24 cellular contexts compared by ENCODE assay signal in the genomic region with DNA sequence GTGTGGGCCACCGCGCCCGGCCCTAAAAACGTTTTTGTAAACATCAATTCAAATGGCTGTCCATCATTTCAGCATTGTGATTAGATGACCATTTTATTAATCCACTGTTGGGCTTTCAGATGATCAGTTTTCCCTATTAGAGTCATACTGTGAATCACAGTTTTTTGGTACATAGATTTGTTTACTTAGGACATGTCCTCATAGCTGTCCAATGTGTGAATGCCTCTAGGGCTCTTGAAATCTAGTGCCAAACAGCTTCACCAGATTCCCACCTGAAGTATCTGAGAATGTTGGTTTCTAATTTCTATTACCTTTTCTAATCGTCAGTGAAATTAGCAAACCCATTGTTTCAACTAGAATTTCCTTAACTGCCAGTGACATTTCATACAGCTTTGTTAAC.
"Had no signal": no experiment of that assay in that cellular context is flagged by ENCODE, and none has a peak within 500 bp of the region (broad histone marks: within the 10 kb centered on the region; RNA-seq: fewer than 3 reads in every experiment).

No MANE protein-coding gene starts in this region.

- H3K9me3 ChIP-seq: adrenal gland, body of pancreas, Peyer's patch had no signal

- H3K27me3 ChIP-seq: adrenal gland, body of pancreas, Peyer's patch had no signal

- H3K4me3 ChIP-seq: adrenal gland, body of pancreas, K562, Peyer's patch had no signal

- ATAC-seq: activated CD8-positive, alpha-beta T cell treated with anti-CD3 and anti-CD28 coated beads, Interleukin-2, amount 10 ng/mL, durations not matched to agents 7 days and 5 days; activated naive CD4-positive, alpha-beta T cell treated with anti-CD3 and anti-CD28 coated beads, Interleukin-2, amount 50 U/mL, for 72 hours; body of pancreas; K562 had no signal

- DNase-seq: activated CD4-positive, alpha-beta T cell treated with anti-CD3 and anti-CD28 coated beads, Interleukin-2, amount 10 ng/mL, durations not matched to agents 24 days and 14 days; activated CD4-positive, alpha-beta T cell treated with anti-CD3 and anti-CD28 coated beads, Interleukin-2, amount 50 U/mL, for 48 hours; activated CD8-positive, alpha-beta T cell treated with anti-CD3 and anti-CD28 coated beads, Interleukin-2, amount 10 ng/mL, durations not matched to agents 7 days and 5 days; activated gamma-delta T cell; activated naive CD4-positive, alpha-beta T cell treated with Interleukin-2 at 50 U/mL for 16 hours; activated T-cell treated with anti-CD3 and anti-CD28 coated beads, Interleukin-2, amount 50 U/mL, for 24 hours; adrenal gland; body of pancreas; central memory CD4-positive, alpha-beta T cell; NCI-H1105; NCI-H1417 treated with DMSO at 0.1 percent for 48 hours; NCI-H1930; NCI-H2081 treated with DMSO at 0.1 percent for 48 hours; NCI-H345; NCI-H526; NCI-H748 treated with DMSO at 0.1 percent for 48 hours; Peyer's patch; Right ventricle myocardium superior; RPMI8226; SW 1271 had no signal

- H3K27ac ChIP-seq: adrenal gland, body of pancreas, Peyer's patch had no signal

- FAIRE-seq: astrocyte, K562, TTC549 had no signal

- H3K4me1 ChIP-seq: adrenal gland, body of pancreas, Peyer's patch had no signal
